23 cellular contexts compared by ENCODE assay signal in genomic region chr10:70677016-70677415, GRCh38. TPM values are rescaled to one million over a fixed set of nuclear protein-coding genes. Genes with fewer than 3 reads are reported as not detected.
A peak's percentile ranks its signal among the peaks of the same experiment; 100 is the strongest.
DNase-seq lines count a peak whose midpoint lies in the region; ATAC-seq, FAIRE-seq and TF ChIP-seq lines count a peak whose summit lies in the region.
"Had no signal": no experiment of that assay in that cellular context is flagged by ENCODE, and none has a peak within 500 bp of the region (broad histone marks: within the 10 kb centered on the region; RNA-seq: fewer than 3 reads in every experiment).

No MANE protein-coding gene starts in this region.

- H3K27ac Mint-ChIP-seq in endodermal cell, result no peak overlapping the region
- H3K27ac Mint-ChIP-seq: CD14-positive monocyte; CD4-positive, alpha-beta memory T cell had no signal

- WGBS in K562 (ENCODE audit: insufficient coverage, low coverage, missing lambda C conversion rate), result 79% methylated on average over 5 of the region's 5 CpGs
- WGBS in endodermal cell (ENCODE audit: insufficient coverage in 1 of 2, insufficient read length in 1 of 2), 2 experiments, result 50 to 74% methylated on average over 2 to 5 of the region's 5 CpGs
- WGBS in aorta, 2 donors, result 78 to 87% methylated on average over 5 of the region's 5 CpGs

- peaks cover 67 to 73% of the 10 kb centered on the region in 2 experiments for H3K4me1 ChIP-seq in K562 (replicated peaks in 1 of 2; ENCODE audit: control insufficient read depth in 2 of 2, insufficient read depth in 2 of 2, low read length in 2 of 2)
- H3K4me1 ChIP-seq in endodermal cell (ENCODE audit: control insufficient read depth, insufficient read depth, low read length), result no peaks in the 10 kb centered on the region
- H3K4me1 ChIP-seq in aorta (ENCODE audit: control insufficient read depth in 1 of 2, insufficient read depth in 2 of 2, low read length in 2 of 2), result no peaks in the 10 kb centered on the region
- peaks cover 0 to 23% of the 10 kb centered on the region in 2 donors for H3K4me1 ChIP-seq in right atrium auricular region
- H3K4me1 ChIP-seq: BE2C had no signal

- H3K27me3 ChIP-seq in K562 (ENCODE audit: control insufficient read depth in 2 of 2, insufficient read depth in 2 of 2, low read length in 2 of 2) (no peaks in the 10 kb centered on the region), endodermal cell (ENCODE audit: control insufficient read depth, insufficient read depth, low read length, poor library complexity, severe bottlenecking) (peaks cover 27% of the 10 kb centered on the region), aorta (ENCODE audit: control insufficient read depth in 1 of 2, insufficient read depth in 2 of 2, low read length in 1 of 2) (no peaks in the 10 kb centered on the region), right atrium auricular region (no peaks in the 10 kb centered on the region)

- no peak for DNase-seq in K562 (ENCODE audit: extremely low read depth in 1 of 4, low spot score in 3 of 4)
- no peak for DNase-seq in endodermal cell
- no peak for DNase-seq in urothelium cell line (ENCODE audit: low spot score)
- DNase-seq in aorta, result no peak
- no peak for DNase-seq in substantia nigra (lab: John Stamatoyannopoulos, UW)
- DNase-seq in right atrium auricular region (ENCODE audit: low spot score), result no peak
- DNase-seq: 8988T; ACHN; BE2C; C1 segment of cervical spinal cord; Caco-2; Calu3; CD4-positive, alpha-beta memory T cell; CD4-positive, CD25-positive, alpha-beta regulatory T cell; DMS79 treated with DMSO at 0.1 percent for 48 hours; GF-D8 had no signal

- intact Hi-C loops in K562 (cut with micrococcal nuclease), result no loop called here
- intact Hi-C loops in aorta (cut with DNase I), result no loop called here

- no peaks in the 10 kb centered on the region for H3K9me3 ChIP-seq in K562 (replicated peaks; ENCODE audit: control insufficient read depth, insufficient read depth, low read depth, low read length)
- no peaks in the 10 kb centered on the region for H3K9me3 ChIP-seq in endodermal cell (ENCODE audit: control insufficient read depth, low read length)
- H3K9me3 ChIP-seq in aorta (ENCODE audit: control insufficient read depth, low read length), result no peaks in the 10 kb centered on the region
- H3K9me3 ChIP-seq in right atrium auricular region, result no peaks in the 10 kb centered on the region
- H3K9me3 ChIP-seq: BE2C, BLaER1, Caco-2 had no signal

- H3K36me3 Mint-ChIP-seq in endodermal cell (ENCODE audit: low read depth), result no peaks in the 10 kb centered on the region
- H3K36me3 Mint-ChIP-seq: CD14-positive monocyte; CD4-positive, alpha-beta memory T cell; CD4-positive, CD25-positive, alpha-beta regulatory T cell had no signal

- H3K4me1 Mint-ChIP-seq in endodermal cell, result peaks cover 5% of the 10 kb centered on the region

- TF ChIP-seq CTCF in K562 (IDR thresholded peaks at IDR 0.05 in 2 of 3, conservative IDR thresholded peaks at IDR 0.05 in 1 of 3; ENCODE audit: insufficient read depth in 2 of 3, low read depth in 1 of 3, low read length in 3 of 3) (no peak), endodermal cell (conservative IDR thresholded peaks at IDR 0.05) (peak; percentile 23), right atrium auricular region (IDR thresholded peaks at IDR 0.05) (no peak)

- peak overlapping the region; percentile 4 to 80; a peak in 1 of 4 replicates for H3K9ac ChIP-seq in K562 (ENCODE audit: insufficient read depth in 1 of 2, low read depth in 2 of 2, low read length in 2 of 2)
- no peak overlapping the region for H3K9ac ChIP-seq in endodermal cell (ENCODE audit: extremely low read depth, low read length, poor library complexity, severe bottlenecking)
- H3K9ac ChIP-seq: BLaER1 had no signal

- ATAC-seq in K562 (no peak), aorta (ENCODE audit: low FRiP score) (no peak)

- POLR2A ChIA-PET in K562 (lab: Yijun Ruan, JAX), result interaction anchor here (1.0 to 2.2 kb wide), 5 partner anchors 8 to 216 kb away, joined by 3 to 9 read pairs (median 6); no protein-coding TSS in a partner anchor

- CTCF ChIA-PET in K562 (lab: Yijun Ruan, JAX; ENCODE audit: low intra/inter-chr PET ratio), result no interaction called here

- H3K4me3 Mint-ChIP-seq in endodermal cell, result no peak overlapping the region
- H3K4me3 Mint-ChIP-seq: CD14-positive monocyte; CD4-positive, alpha-beta memory T cell; CD4-positive, CD25-positive, alpha-beta regulatory T cell had no signal

- H3K4me2 ChIP-seq in K562 (ENCODE audit: insufficient read depth, low read length), result peak overlapping the region; percentile 49
- H3K4me2 ChIP-seq: BLaER1 had no signal

- H3K4me3 ChIP-seq in K562 (no peak overlapping the region), endodermal cell (ENCODE audit: low read length) (no peak overlapping the region), aorta (ENCODE audit: low read length in 2 of 2) (no peak overlapping the region), right atrium auricular region (no peak overlapping the region)
- H3K4me3 ChIP-seq: BLaER1 had no signal

- H3K27me3 Mint-ChIP-seq in endodermal cell (ENCODE audit: insufficient read depth), result peaks cover 20% of the 10 kb centered on the region

- in situ Hi-C loops in K562 (cut with MboI), result no loop called here

- peaks cover 4% of the 10 kb centered on the region for H3K9me1 ChIP-seq in K562 (ENCODE audit: control insufficient read depth, insufficient read depth, low read length)

- no peak overlapping the region for H2AFZ ChIP-seq in K562 (ENCODE audit: low read depth, low read length)

- no peaks in the 10 kb centered on the region for H3K9me3 Mint-ChIP-seq in endodermal cell
- H3K9me3 Mint-ChIP-seq: CD4-positive, alpha-beta memory T cell; CD4-positive, CD25-positive, alpha-beta regulatory T cell had no signal

- no peak for TF ChIP-seq EP300 in K562 (IDR thresholded peaks at IDR 0.05; ENCODE audit: low read length)

- TF ChIP-seq POLR2A in K562 (conservative IDR thresholded peaks at IDR 0.05), result no peak

- peaks cover 67% of the 10 kb centered on the region for H3K36me3 ChIP-seq in K562 (ENCODE audit: control insufficient read depth, insufficient read depth, low read length)
- H3K36me3 ChIP-seq in endodermal cell (ENCODE audit: control insufficient read depth, insufficient read depth, low read length), result no peaks in the 10 kb centered on the region
- no peaks in the 10 kb centered on the region for H3K36me3 ChIP-seq in aorta (ENCODE audit: control insufficient read depth in 1 of 2, insufficient read depth in 2 of 2, low read length in 1 of 2)
- no peaks in the 10 kb centered on the region for H3K36me3 ChIP-seq in right atrium auricular region
- H3K36me3 ChIP-seq: BE2C, BLaER1 had no signal

- no peaks in the 10 kb centered on the region for H4K20me1 ChIP-seq in K562 (replicated peaks; ENCODE audit: control insufficient read depth, insufficient read depth, low read length)

- BruUV-seq in K562 (replicated peaks; lab: Mats Ljungman, UMichigan), result no TSS peak

- peak overlapping the region; percentile 22; the same call in 1 of the 3 replicates for H3K27ac ChIP-seq in K562 (ENCODE audit: extremely low read depth, low read depth, low read length)
- H3K27ac ChIP-seq in endodermal cell (ENCODE audit: low read depth, low read length), result no peak overlapping the region
- no peak overlapping the region for H3K27ac ChIP-seq in aorta (ENCODE audit: low read depth in 1 of 2, low read length in 2 of 2)
- no peak overlapping the region for H3K27ac ChIP-seq in substantia nigra (ENCODE audit: low read depth, low read length, poor library complexity, severe bottlenecking)
- H3K27ac ChIP-seq in right atrium auricular region, result no peak overlapping the region
- H3K27ac ChIP-seq: BLaER1 had no signal

- H3K79me2 ChIP-seq in K562 (ENCODE audit: control insufficient read depth, insufficient read depth, low read length), result peaks cover 91% of the 10 kb centered on the region

- no peak for FAIRE-seq in K562 (lab: Jason Lieb, UNC)
- FAIRE-seq in urothelium cell line (lab: Jason Lieb, UNC), result peak; percentile 55
- FAIRE-seq: A204.1, D721Med, G401.6, GM12891, GM19239 had no signal

- TF ChIP-seq RAD21 in K562 (CRISPR knock-in tag; conservative IDR thresholded peaks at IDR 0.05 in 1 of 2, IDR thresholded peaks at IDR 0.05 in 1 of 2), result no peak

TF ChIP-seq in K562, 482 proteins besides CTCF, POLR2A, EP300 and RAD21:
- no peak for TF ChIP-seq PYGO2 (tag; IDR thresholded peaks at IDR 0.05)
- TF ChIP-seq ZBTB7A (IDR thresholded peaks at IDR 0.05; ENCODE audit: borderline replicate concordance, control insufficient read depth, low read depth, low read length), result 0 out of 2 replicates have a peak, but pooled peaks have one; percentile 9
TF ChIP-seq in K562: peak in this region for 1.

RNA-seq across cellular contexts. Expression of gene ADAMTS14, which starts 4.7 kb away (rescaled TPM):
- total RNA-seq in K562 (2011; cell fraction: chromatin; rRNA removed; ENCODE audit: low replicate concordance), result 66.8 and 209 TPM in 2 replicates
- total RNA-seq in K562 (2011; cell fraction: nucleolus; rRNA removed), result 115 and 150 TPM in 2 replicates
- total RNA-seq in K562 (2011; cell fraction: nucleoplasm; rRNA removed), result 67.9 and 80.6 TPM in 2 replicates
- total RNA-seq in K562 (2014; rRNA removed) (15.9 and 23.8 TPM in 2 replicates), K562 (2014; rRNA removed; fragmentation: Illumina TruSeq; extraction: Trizol) (4.3 and 6.3 TPM in 2 replicates), K562 (2015; rRNA removed; fragmentation: Illumina TruSeq; extraction: Trizol) (15.3 and 15.4 TPM in 2 replicates), K562 (2021) (30.4 and 31.7 TPM in 2 replicates), endodermal cell (under 1 TPM; 0.44 to 0.79 TPM), aorta (1 to 10 TPM in 1 of 2 donors, under 1 TPM in 1; 0.62 to 2.4 TPM), right atrium auricular region (not detected)
- polyA plus RNA-seq in K562 (2011; rRNA removed) (37.4 and 45.4 TPM in 2 replicates), K562 (2014; fragmentation: Illumina TruSeq; extraction: Trizol) (20.3 and 24.1 TPM in 2 replicates), K562 (2014; fragmentation: Nextera tagmentation; extraction: Ambion mirVana) (under 1 TPM; 0.04 to 0.27 TPM), K562 (2014; rRNA removed) (32.7 and 35.9 TPM in 2 replicates), aorta (under 1 TPM; 0.08 to 0.13 TPM)
- 27.2 and 39.3 TPM in 2 replicates for polyA plus RNA-seq in K562 (2011; cell fraction: cytosol; rRNA removed)
- polyA plus RNA-seq in K562 (2011; cell fraction: nucleus; rRNA removed), result 187 and 443 TPM in 2 replicates
- 30.9 and 86.2 TPM in 2 replicates for polyA plus RNA-seq in K562 (2012)
- polyA minus RNA-seq in K562 (2011; rRNA and poly(A)+ RNA removed), result 8.4 and 15.8 TPM in 2 replicates
- polyA minus RNA-seq in K562 (2011; cell fraction: cytosol; rRNA and poly(A)+ RNA removed), result 15.8 and 16.4 TPM in 2 replicates
- 55.8 and 81.5 TPM in 2 replicates for polyA minus RNA-seq in K562 (2011; cell fraction: nucleus; rRNA and poly(A)+ RNA removed)
- polyA plus RNA-seq in endodermal cell (2013, experiment 1 of 2), result 0.50 TPM
- 0.46 TPM for polyA plus RNA-seq in endodermal cell (2013, experiment 2 of 2)
- total RNA-seq: Caco-2; CD4-positive, alpha-beta memory T cell; CD4-positive, CD25-positive, alpha-beta regulatory T cell had no signal
- polyA plus RNA-seq: CD14-positive monocyte; CD4-positive, alpha-beta memory T cell; CD4-positive, CD25-positive, alpha-beta regulatory T cell had no signal
